Comparison of ENCODE assay signal across 1 cellular context in genomic region chr12:105164068-105164467, GRCh38.
TF ChIP-seq lines count a peak whose summit lies in the region.

No MANE protein-coding gene starts in this region.

TF ChIP-seq in K562, 482 proteins besides CTCF, POLR2A, EP300 and RAD21:
- TF ChIP-seq NR1H2 (CRISPR knock-in tag; IDR thresholded peaks at IDR 0.05) (no peak), RFX1 (IDR thresholded peaks at IDR 0.05) (peak; percentile 86)
